ENCODE assay signal across 13 cellular contexts in the genomic region with DNA sequence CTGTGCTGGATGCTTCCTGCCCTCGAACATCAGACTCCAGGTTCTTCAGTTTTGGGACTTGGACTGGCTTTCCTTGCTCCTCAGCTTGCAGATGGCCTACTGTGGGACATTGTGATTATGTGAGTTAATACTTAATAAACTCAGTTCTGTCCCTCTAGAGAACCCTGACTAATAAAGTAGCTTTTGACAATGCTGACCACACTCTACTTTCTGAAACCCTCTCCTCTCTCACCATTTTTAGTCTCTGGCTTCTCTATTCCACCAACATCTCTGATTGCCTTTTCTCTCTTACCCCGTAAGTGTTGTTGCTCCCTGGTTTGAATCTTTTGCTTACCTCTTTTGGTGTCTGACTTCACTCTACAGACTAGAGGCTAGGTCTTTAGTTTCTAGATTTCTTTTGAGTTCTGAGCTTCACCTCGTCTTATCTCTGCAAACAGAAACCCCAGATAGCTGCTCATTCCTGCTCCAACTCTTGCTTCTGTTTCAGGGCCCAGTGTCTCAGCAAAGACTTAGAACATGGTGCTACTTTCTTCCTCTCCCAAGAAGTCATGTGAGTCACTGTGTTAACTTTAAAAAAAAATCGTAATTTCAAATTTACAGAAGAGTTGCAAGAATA. TPM values are rescaled to one million over a fixed set of nuclear protein-coding genes. Genes with fewer than 3 reads are reported as not detected.
DNase-seq lines count a peak whose midpoint lies in the region; ATAC-seq, FAIRE-seq and TF ChIP-seq lines count a peak whose summit lies in the region.
"Had no signal": no experiment of that assay in that cellular context is flagged by ENCODE, and none has a peak within 500 bp of the region (broad histone marks: within the 10 kb centered on the region; RNA-seq: fewer than 3 reads in every experiment).

No MANE protein-coding gene starts in this region.

- H3K9ac ChIP-seq in mesenchymal stem cell (ENCODE audit: low read length): no peak overlapping the region

- no peak overlapping the region for H2AK5ac ChIP-seq in mesenchymal stem cell (ENCODE audit: low read length, severe bottlenecking)

- H3K4me2 ChIP-seq in A549: no peak overlapping the region
- no peak overlapping the region for H3K4me2 ChIP-seq in mesenchymal stem cell (ENCODE audit: low read length, poor library complexity, severe bottlenecking)

- peaks cover 3% of the 10 kb centered on the region for H3K9me3 Mint-ChIP-seq in activated CD4-positive, alpha-beta memory T cell treated with anti-CD3 and anti-CD28 coated beads, Interleukin-2, amount 10 ng/mL, durations not matched to agents 7 days and 5 days

- no peak overlapping the region for H4K91ac ChIP-seq in mesenchymal stem cell (ENCODE audit: low read length)

- H3K27ac ChIP-seq in A549: peak overlapping the region; percentile 86 to 97
- H3K27ac ChIP-seq in mesenchymal stem cell (ENCODE audit: low read length, poor library complexity, severe bottlenecking): no peak overlapping the region

- POLR2A ChIA-PET in A549 (lab: Yijun Ruan, JAX): interaction anchor here (1.4 kb wide), 1 partner anchor 8 kb away, joined by 3 read pairs; no protein-coding TSS in a partner anchor
- POLR2A ChIA-PET in activated CD4-positive, alpha-beta memory T cell treated with anti-CD3 and anti-CD28 coated beads, Interleukin-2, amount 10 ng/mL, durations not matched to agents 7 days and 5 days (lab: Charles Lee): interaction anchor here (2.9 to 25.0 kb wide), 5 partner anchors 14 to 98 kb away, joined by 22 to 1502 read pairs (median 693); a partner anchor contains a TSS

- no peak for TF ChIP-seq EP300 in A549 (IDR thresholded peaks at IDR 0.05)

- H3K4me3 Mint-ChIP-seq in activated CD4-positive, alpha-beta memory T cell treated with anti-CD3 and anti-CD28 coated beads, Interleukin-2, amount 10 ng/mL, durations not matched to agents 7 days and 5 days: peak overlapping the region; percentile 53
- H3K4me3 Mint-ChIP-seq: nephron progenitor cell had no signal

- 89% methylated on average over 4 of the region's 4 CpGs for WGBS in A549 (ENCODE audit: missing lambda C conversion rate)
- WGBS in mesenchymal stem cell: 85% methylated on average over 3 of the region's 4 CpGs

- no peak for TF ChIP-seq POLR2A in A549 (IDR thresholded peaks at IDR 0.05; ENCODE audit: low read length)
- TF ChIP-seq POLR2A in GM18526 (IDR thresholded peaks at IDR 0.05; ENCODE audit: extremely low read depth, insufficient read length): peak; percentile 20

- no peak for DNase-seq in A549 (ENCODE audit: low read depth in 1 of 2, low spot score in 1 of 2)
- no peak for DNase-seq in activated CD4-positive, alpha-beta memory T cell treated with anti-CD3 and anti-CD28 coated beads, Interleukin-2, amount 10 ng/mL, durations not matched to agents 7 days and 5 days
- DNase-seq in head of caudate nucleus: no peak
- no peak for DNase-seq in mesenchymal stem cell
- DNase-seq in H4 (ENCODE audit: low spot score): no peak
- DNase-seq in A172 (ENCODE audit: low spot score): no peak
- DNase-seq: NCI-H1436; nephron progenitor cell; RPMI8226; stimulated activated CD4-positive, alpha-beta T cell treated with anti-CD3 and anti-CD28 coated beads, Interleukin-12 subunit alpha, Interleukin-12 subunit beta, amount 100 ng/mL, for 4 hours had no signal

- H3K27me3 ChIP-seq in mesenchymal stem cell (ENCODE audit: control insufficient read depth in 1 of 2, insufficient read depth in 1 of 2, low read length in 2 of 2): peaks cover 0 to 6% of the 10 kb centered on the region in 2 experiments

- no peak overlapping the region for H2BK15ac ChIP-seq in mesenchymal stem cell (ENCODE audit: low read depth, poor library complexity, severe bottlenecking)

- CTCF ChIA-PET in A549 (lab: Yijun Ruan, JAX): interaction anchor here (0.6 to 1.6 kb wide), 5 partner anchors 11 to 502 kb away, joined by 3 to 9 read pairs (median 3); no protein-coding TSS in a partner anchor
- CTCF ChIA-PET in activated CD4-positive, alpha-beta memory T cell treated with anti-CD3 and anti-CD28 coated beads, Interleukin-2, amount 10 ng/mL, durations not matched to agents 7 days and 5 days (lab: Charles Lee): interaction anchor here (0.9 to 2.5 kb wide), 4 partner anchors 13 to 106 kb away, joined by 3 to 10 read pairs (median 4); no protein-coding TSS in a partner anchor

- intact Hi-C loops in head of caudate nucleus (cut with DNase I): no loop called here

- H3K23ac ChIP-seq in mesenchymal stem cell (ENCODE audit: low read length in 2 of 2): no peak overlapping the region

- H2BK120ac ChIP-seq in mesenchymal stem cell (ENCODE audit: low read depth, low read length): no peak overlapping the region

- H3K18ac ChIP-seq in mesenchymal stem cell (ENCODE audit: low read depth in 1 of 2, low read length in 2 of 2): no peak overlapping the region

- H3K79me1 ChIP-seq in mesenchymal stem cell (replicated peaks; ENCODE audit: low read length, poor library complexity, severe bottlenecking): no peaks in the 10 kb centered on the region

- H3K27me3 Mint-ChIP-seq in activated CD4-positive, alpha-beta memory T cell treated with anti-CD3 and anti-CD28 coated beads, Interleukin-2, amount 10 ng/mL, durations not matched to agents 7 days and 5 days: no peaks in the 10 kb centered on the region

- H2AFZ ChIP-seq in mesenchymal stem cell (ENCODE audit: low read depth, low read length): no peak overlapping the region

- H3K9me3 ChIP-seq in A549: peaks cover 5% of the 10 kb centered on the region; the same call in 1 of the 3 replicates
- H3K9me3 ChIP-seq in mesenchymal stem cell (ENCODE audit: control insufficient read depth, low read length): no peaks in the 10 kb centered on the region

- H3K4me3 ChIP-seq in A549 (no peak overlapping the region), mesenchymal stem cell (ENCODE audit: insufficient read depth in 1 of 2, low read depth in 1 of 2, low read length in 2 of 2) (no peak overlapping the region)

- H3K36me3 ChIP-seq in mesenchymal stem cell (ENCODE audit: control insufficient read depth in 1 of 2, insufficient read depth in 2 of 2, low read depth in 1 of 2, low read length in 2 of 2): no peaks in the 10 kb centered on the region

- no peak overlapping the region for H4K8ac ChIP-seq in mesenchymal stem cell (ENCODE audit: low read length)

- FAIRE-seq in A549 (lab: Jason Lieb, UNC): no peak

- peak overlapping the region; percentile 100 for H3K27ac Mint-ChIP-seq in activated CD4-positive, alpha-beta memory T cell treated with anti-CD3 and anti-CD28 coated beads, Interleukin-2, amount 10 ng/mL, durations not matched to agents 7 days and 5 days
- H3K27ac Mint-ChIP-seq: nephron progenitor cell had no signal

- H2BK12ac ChIP-seq in mesenchymal stem cell (ENCODE audit: low read length in 2 of 2): no peak overlapping the region

- H3K4me1 ChIP-seq in A549 (peaks cover 48% of the 10 kb centered on the region), mesenchymal stem cell (ENCODE audit: control insufficient read depth, insufficient read depth, low read depth, low read length) (no peaks in the 10 kb centered on the region)

- H3K14ac ChIP-seq in mesenchymal stem cell (ENCODE audit: low read length in 2 of 2): no peak overlapping the region

- peaks cover 13% of the 10 kb centered on the region for H3K36me3 Mint-ChIP-seq in activated CD4-positive, alpha-beta memory T cell treated with anti-CD3 and anti-CD28 coated beads, Interleukin-2, amount 10 ng/mL, durations not matched to agents 7 days and 5 days (ENCODE audit: low read depth)

- no peak for TF ChIP-seq CTCF in A549 (IDR thresholded peaks at IDR 0.05)

- peaks cover 65% of the 10 kb centered on the region for H3K4me1 Mint-ChIP-seq in activated CD4-positive, alpha-beta memory T cell treated with anti-CD3 and anti-CD28 coated beads, Interleukin-2, amount 10 ng/mL, durations not matched to agents 7 days and 5 days
- H3K4me1 Mint-ChIP-seq: nephron progenitor cell had no signal

- no peak overlapping the region for H2BK5ac ChIP-seq in mesenchymal stem cell (ENCODE audit: low read depth, low read length, poor library complexity, severe bottlenecking)

- H3K4ac ChIP-seq in mesenchymal stem cell (ENCODE audit: low read depth in 1 of 2, low read length in 2 of 2): no peak overlapping the region

- no peak for ATAC-seq in A549
- ATAC-seq in HG03097 (IDR thresholded peaks at IDR 0.05; ENCODE audit: low FRiP score, unreplicated experiment): peak; percentile 44

- no peak for TF ChIP-seq RAD21 in A549 (conservative IDR thresholded peaks at IDR 0.05 in 1 of 2, IDR thresholded peaks at IDR 0.05 in 1 of 2)

TF ChIP-seq in A549, 52 proteins besides CTCF, POLR2A, EP300 and RAD21 (continues in another document):
- no peak for TF ChIP-seq HDAC2 (IDR thresholded peaks at IDR 0.05)
- TF ChIP-seq MAFK (IDR thresholded peaks at IDR 0.05; ENCODE audit: partially characterized antibody): no peak
- TF ChIP-seq MAZ (IDR thresholded peaks at IDR 0.05; ENCODE audit: borderline replicate concordance, low read depth, low read length): no peak
- no peak for TF ChIP-seq FOSB (CRISPR knock-in tag; IDR thresholded peaks at IDR 0.05)
- TF ChIP-seq HEYL (CRISPR knock-in tag; IDR thresholded peaks at IDR 0.05): no peak
- TF ChIP-seq BHLHE40 (IDR thresholded peaks at IDR 0.05; ENCODE audit: low read depth, low read length): no peak
- no peak for TF ChIP-seq ZC3H11A (IDR thresholded peaks at IDR 0.05)

RNA-seq across cellular contexts. Expression of a gene that starts 11.4 kb away (rescaled TPM):
- polyA plus RNA-seq in A549 (2011; rRNA removed): 3,130 and 3,742 TPM in 2 replicates
- polyA plus RNA-seq in A549 (2012; cell fraction: cytosol; rRNA removed): 3,096 and 3,118 TPM in 2 replicates
- 460 and 1,554 TPM in 2 replicates for polyA plus RNA-seq in A549 (2012; cell fraction: nucleus; rRNA removed)
- 6,622 to 7,955 TPM (median 7,447 TPM) in 3 replicates for polyA plus RNA-seq in A549 (2017; fragmentation: RNase III; extraction: RNeasy Plus Mini Kit Qiagen cat#74134 plus additional on column Dnase treatment)
- polyA minus RNA-seq in A549 (2011; rRNA and poly(A)+ RNA removed): 852 and 1,226 TPM in 2 replicates
- over 10,000 TPM; 10,813 to 11,021 TPM for total RNA-seq in activated CD4-positive, alpha-beta memory T cell treated with anti-CD3 and anti-CD28 coated beads, Interleukin-2, amount 10 ng/mL, durations not matched to agents 7 days and 5 days
- 9,006 TPM for polyA plus RNA-seq in mesenchymal stem cell (2013, experiment 1 of 2)
- polyA plus RNA-seq in mesenchymal stem cell (2013, experiment 2 of 2): 8,811 TPM
- total RNA-seq in H4 (2014; rRNA removed; shearing (Covaris generic)): 6,124 and 7,364 TPM in 2 replicates
- total RNA-seq in A172 (2014; rRNA removed; shearing (Covaris generic)): 16,491 and 16,946 TPM in 2 replicates

RNA-seq across cellular contexts. Expression of a gene that starts 58.1 kb away (rescaled TPM):
- not detected in 2 replicates for polyA plus RNA-seq in A549 (2011; rRNA removed)
- not detected in 2 replicates for polyA plus RNA-seq in A549 (2012; cell fraction: cytosol; rRNA removed)
- polyA plus RNA-seq in A549 (2012; cell fraction: nucleus; rRNA removed): 0.01 TPM in 1 of 2 replicates, not detected in the other
- polyA plus RNA-seq in A549 (2017; fragmentation: RNase III; extraction: RNeasy Plus Mini Kit Qiagen cat#74134 plus additional on column Dnase treatment): 0.03 TPM in 1 of 3 replicates, not detected in the others
- not detected in 2 replicates for polyA minus RNA-seq in A549 (2011; rRNA and poly(A)+ RNA removed)
- not detected for total RNA-seq in activated CD4-positive, alpha-beta memory T cell treated with anti-CD3 and anti-CD28 coated beads, Interleukin-2, amount 10 ng/mL, durations not matched to agents 7 days and 5 days
- 0.07 TPM for polyA plus RNA-seq in mesenchymal stem cell (2013, experiment 1 of 2)
- polyA plus RNA-seq in mesenchymal stem cell (2013, experiment 2 of 2): 0.04 TPM
- not detected in 2 replicates for total RNA-seq in H4 (2014; rRNA removed; shearing (Covaris generic))
- not detected in 2 replicates for total RNA-seq in A172 (2014; rRNA removed; shearing (Covaris generic))
- total RNA-seq: epithelial cell of proximal tubule had no signal
